Comparison of ENCODE assay signal across 9 cellular contexts in the genomic region with DNA sequence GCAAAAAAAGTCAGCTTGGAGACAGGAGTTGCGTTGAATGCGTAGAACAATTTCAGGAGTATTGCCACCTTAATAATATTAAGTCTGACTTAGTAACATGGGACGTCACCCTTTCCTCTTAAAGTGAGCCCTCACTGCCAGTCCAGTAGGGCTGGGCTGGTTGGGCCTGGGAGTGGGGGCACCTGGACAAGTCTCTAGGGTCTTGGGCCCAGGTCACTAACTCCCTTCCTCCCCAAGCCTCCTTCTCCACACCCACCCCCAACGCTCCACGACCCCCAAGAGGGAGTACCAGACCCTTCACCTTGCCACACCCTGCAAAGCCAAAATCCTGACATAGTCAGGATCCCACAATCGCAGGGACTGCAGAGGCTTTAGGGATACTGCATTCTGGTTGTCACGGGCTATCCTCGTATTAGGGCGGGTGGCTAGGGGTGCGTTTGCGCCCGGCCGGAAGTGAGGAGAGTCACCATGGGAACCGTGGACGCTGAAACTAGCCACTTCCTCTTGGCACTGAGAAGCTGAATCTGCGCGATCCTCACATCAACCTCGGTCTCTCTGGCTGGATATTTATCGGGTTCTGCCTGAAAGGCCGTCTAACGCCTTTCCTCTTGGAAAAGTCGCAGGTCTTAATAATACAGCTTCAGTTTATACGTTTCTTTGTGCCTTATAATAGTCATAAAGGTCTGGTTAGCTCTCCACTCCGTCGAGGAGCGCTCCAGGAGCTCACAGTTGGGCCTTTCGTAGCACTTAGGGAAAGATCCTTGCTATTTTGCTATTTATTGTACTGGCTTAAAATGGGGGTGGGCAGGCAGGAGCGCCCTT. TPM values are rescaled to one million over a fixed set of nuclear protein-coding genes. Genes with fewer than 3 reads are reported as not detected.
A peak's percentile ranks its signal among the peaks of the same experiment; 100 is the strongest.
DNase-seq lines count a peak whose midpoint lies in the region; ATAC-seq, FAIRE-seq and TF ChIP-seq lines count a peak whose summit lies in the region.
"Had no signal": no experiment of that assay in that cellular context is flagged by ENCODE, and none has a peak within 500 bp of the region (broad histone marks: within the 10 kb centered on the region; RNA-seq: fewer than 3 reads in every experiment).

No MANE protein-coding gene starts in this region.

- no peak overlapping the region for H2BK5ac ChIP-seq in mesendoderm (ENCODE audit: low read length)

- ATAC-seq in HG02981 (IDR thresholded peaks at IDR 0.05; ENCODE audit: unreplicated experiment) = peak; percentile 100
- ATAC-seq in activated CD8-positive, alpha-beta T cell treated with anti-CD3 and anti-CD28 coated beads, Interleukin-2, amount 10 ng/mL, durations not matched to agents 7 days and 5 days = peak; percentile 99

- H3K4ac ChIP-seq in mesendoderm (ENCODE audit: low read depth, low read length) = no peak overlapping the region

- H3K4me3 Mint-ChIP-seq in activated CD8-positive, alpha-beta T cell treated with anti-CD3 and anti-CD28 coated beads, Interleukin-2, amount 10 ng/mL, durations not matched to agents 7 days and 5 days = peak overlapping the region; percentile 69

- no peaks in the 10 kb centered on the region for H4K20me1 ChIP-seq in endothelial cell of umbilical vein (replicated peaks; ENCODE audit: control insufficient read depth, extremely low read depth, insufficient read depth, low read length)

- intact Hi-C loops in endothelial cell of umbilical vein (cut with micrococcal nuclease) = loop anchor here (1.0 kb wide), 1 partner anchor 11 kb away; a partner anchor contains a TSS

- H3K36me3 Mint-ChIP-seq in activated CD8-positive, alpha-beta T cell treated with anti-CD3 and anti-CD28 coated beads, Interleukin-2, amount 10 ng/mL, durations not matched to agents 7 days and 5 days (ENCODE audit: low read depth) = peaks cover 3% of the 10 kb centered on the region

- H3K27ac ChIP-seq in endothelial cell of umbilical vein (ENCODE audit: insufficient read depth, low read depth, low read length) (no peak overlapping the region), mesendoderm (ENCODE audit: low read depth, low read length) (no peak overlapping the region)

- H3K9me3 Mint-ChIP-seq in activated CD8-positive, alpha-beta T cell treated with anti-CD3 and anti-CD28 coated beads, Interleukin-2, amount 10 ng/mL, durations not matched to agents 7 days and 5 days (ENCODE audit: insufficient read depth) = no peaks in the 10 kb centered on the region

- H3K23ac ChIP-seq in mesendoderm (ENCODE audit: low read length) = no peak overlapping the region

- peak overlapping the region; percentile 88 for H3K56ac ChIP-seq in mesendoderm (ENCODE audit: low read length)

- no peak overlapping the region for H2BK120ac ChIP-seq in mesendoderm (ENCODE audit: low read depth, low read length)

- no TSS peak for BruUV-seq in endothelial cell of umbilical vein (replicated peaks; lab: Mats Ljungman, UMichigan)

- TF ChIP-seq CTCF in endothelial cell of umbilical vein (IDR thresholded peaks at IDR 0.05; ENCODE audit: extremely low read depth in 1 of 2, insufficient read depth in 1 of 2, low read depth in 1 of 2, low read length in 2 of 2) = no peak

- peaks cover 33% of the 10 kb centered on the region for H3K27me3 Mint-ChIP-seq in activated CD8-positive, alpha-beta T cell treated with anti-CD3 and anti-CD28 coated beads, Interleukin-2, amount 10 ng/mL, durations not matched to agents 7 days and 5 days (ENCODE audit: low read depth)

- peak overlapping the region; percentile 83 for H2AFZ ChIP-seq in endothelial cell of umbilical vein (ENCODE audit: low read depth, low read length)

- no peaks in the 10 kb centered on the region for H3K79me2 ChIP-seq in endothelial cell of umbilical vein (ENCODE audit: control insufficient read depth, insufficient read depth, low read length)
- H3K79me2 ChIP-seq in mesendoderm (ENCODE audit: control insufficient read depth, insufficient read depth, low read length) = no peaks in the 10 kb centered on the region

- H3K4me1 ChIP-seq in endothelial cell of umbilical vein (ENCODE audit: control insufficient read depth, extremely low read depth, insufficient read depth, low read length) = no peaks in the 10 kb centered on the region
- H3K4me1 ChIP-seq in mesendoderm (ENCODE audit: control insufficient read depth, low read depth, low read length) = no peaks in the 10 kb centered on the region

- no CpG with 5 or more reads among the region's 28 CpGs for WGBS in mesendoderm (ENCODE audit: extremely low coverage, insufficient coverage, low lambda C conversion rate)

- no peak overlapping the region for H2BK15ac ChIP-seq in mesendoderm (replicated peaks; ENCODE audit: low read depth)

- H3K27me3 ChIP-seq in endothelial cell of umbilical vein (ENCODE audit: control insufficient read depth in 2 of 2, insufficient read depth in 2 of 2, low read length in 2 of 2) = peaks cover 25 to 32% of the 10 kb centered on the region in 2 experiments
- H3K27me3 ChIP-seq in mesendoderm (ENCODE audit: insufficient read depth, low read length, poor library complexity) = no peaks in the 10 kb centered on the region

- H3K9me1 ChIP-seq in endothelial cell of umbilical vein (replicated peaks; ENCODE audit: control insufficient read depth, extremely low read depth, insufficient read depth, low read length) = no peaks in the 10 kb centered on the region

- FAIRE-seq in endothelial cell of umbilical vein (lab: Jason Lieb, UNC) = peak; percentile 93
- FAIRE-seq: G401.6 had no signal

- H3K27ac Mint-ChIP-seq in activated CD8-positive, alpha-beta T cell treated with anti-CD3 and anti-CD28 coated beads, Interleukin-2, amount 10 ng/mL, durations not matched to agents 7 days and 5 days = peak overlapping the region; percentile 46

- no peak for TF ChIP-seq POLR2A in endothelial cell of umbilical vein (IDR thresholded peaks at IDR 0.05; ENCODE audit: low read depth, low read length)

- H3K36me3 ChIP-seq in endothelial cell of umbilical vein (ENCODE audit: control insufficient read depth in 2 of 2, extremely low read depth in 1 of 2, insufficient read depth in 2 of 2, low read length in 2 of 2) = no peaks in the 10 kb centered on the region
- no peaks in the 10 kb centered on the region for H3K36me3 ChIP-seq in mesendoderm (ENCODE audit: control insufficient read depth, insufficient read depth, low read length)

- H3K18ac ChIP-seq in mesendoderm (ENCODE audit: low read length) = no peak overlapping the region

- CTCF ChIA-PET in activated CD8-positive, alpha-beta T cell treated with anti-CD3 and anti-CD28 coated beads, Interleukin-2, amount 10 ng/mL, durations not matched to agents 7 days and 5 days (lab: Charles Lee) = interaction anchor here (1.0 to 1.5 kb wide), 4 partner anchors 9 to 59 kb away, joined by 3 to 7 read pairs (median 5); no protein-coding TSS in a partner anchor
- CTCF ChIA-PET in endothelial cell of umbilical vein (lab: Charles Lee) = interaction anchor here (0.8 to 1.4 kb wide), 4 partner anchors 9 to 59 kb away, joined by 3 to 5 read pairs (median 4); a partner anchor contains a TSS

- dilution Hi-C loops in endothelial cell of umbilical vein (cut with MboI; ENCODE audit: extremely low pct_ligation_motif_present, low sequenced_read_pairs) = no loop called here

- POLR2A ChIA-PET in activated CD8-positive, alpha-beta T cell treated with anti-CD3 and anti-CD28 coated beads, Interleukin-2, amount 10 ng/mL, durations not matched to agents 7 days and 5 days (lab: Charles Lee) = interaction anchor here (1.0 to 1.7 kb wide), 3 partner anchors 10 to 22 kb away, joined by 3 to 6 read pairs (median 3); a partner anchor contains a TSS
- POLR2A ChIA-PET in endothelial cell of umbilical vein (lab: Charles Lee) = no interaction called here

- peaks cover 25% of the 10 kb centered on the region for H3K4me1 Mint-ChIP-seq in activated CD8-positive, alpha-beta T cell treated with anti-CD3 and anti-CD28 coated beads, Interleukin-2, amount 10 ng/mL, durations not matched to agents 7 days and 5 days (ENCODE audit: low read depth)

- no peak overlapping the region for H4K8ac ChIP-seq in mesendoderm (ENCODE audit: low read depth, low read length)

- DNase-seq in activated CD4-positive, alpha-beta T cell treated with anti-CD3 and anti-CD28 coated beads for 24 hours (ENCODE audit: low read depth in 2 of 2) = peak; percentile 31 to 54
- DNase-seq in activated CD4-positive, alpha-beta T cell treated with anti-CD3 and anti-CD28 coated beads for 1 hour = no peak
- DNase-seq in NCI-H2227 treated with DMSO at 0.1 percent for 48 hours (lab: John Stamatoyannopoulos, UW) (peak; percentile 68), endothelial cell of umbilical vein (ENCODE audit: low read depth, low spot score) (peak; percentile 62), mesendoderm (peak; percentile 80)
- DNase-seq in activated CD8-positive, alpha-beta T cell treated with anti-CD3 and anti-CD28 coated beads, Interleukin-2, amount 10 ng/mL, durations not matched to agents 7 days and 5 days = peak; percentile 89
- DNase-seq in stimulated activated CD8-positive, alpha-beta memory T cell treated with anti-CD3 and anti-CD28 coated beads, Interleukin-2, amount 100 ng/mL, for 1 hour (ENCODE audit: low read depth in 2 of 2) = peak; percentile 41 to 45

- H3K9me3 ChIP-seq in endothelial cell of umbilical vein (replicated peaks; ENCODE audit: control insufficient read depth, insufficient read depth, low read length) = no peaks in the 10 kb centered on the region

- peak overlapping the region; percentile 64 for H4K5ac ChIP-seq in mesendoderm (ENCODE audit: low read length)

- no peaks in the 10 kb centered on the region for H3K79me1 ChIP-seq in mesendoderm (ENCODE audit: low read length)

- H3K9ac ChIP-seq in endothelial cell of umbilical vein (replicated peaks; ENCODE audit: extremely low read depth, insufficient read depth, low read length) = no peak overlapping the region
- peak overlapping the region; percentile 50 for H3K9ac ChIP-seq in mesendoderm (ENCODE audit: low read length)

- peak overlapping the region in 2 of 3 experiments; percentile 6 to 32 for H3K4me3 ChIP-seq in endothelial cell of umbilical vein (replicated peaks in 1 of 3; ENCODE audit: insufficient read depth in 1 of 3, low read depth in 1 of 3, low read length in 3 of 3)
- peak overlapping the region; percentile 14 for H3K4me3 ChIP-seq in mesendoderm (ENCODE audit: low read length)

- peak overlapping the region; percentile 84 for H3K4me2 ChIP-seq in endothelial cell of umbilical vein (ENCODE audit: insufficient read depth, low read length)
- H3K4me2 ChIP-seq in mesendoderm (ENCODE audit: low read length) = peak overlapping the region; percentile 67

- no peak overlapping the region for H2AK5ac ChIP-seq in mesendoderm (ENCODE audit: low read length)

RNA-seq across cellular contexts. Expression of a gene that starts 10.3 kb away (rescaled TPM):
- total RNA-seq in activated CD8-positive, alpha-beta T cell treated with anti-CD3 and anti-CD28 coated beads, Interleukin-2, amount 10 ng/mL, durations not matched to agents 7 days and 5 days = 100 to 1,000 TPM; 136 to 158 TPM
- total RNA-seq in endothelial cell of umbilical vein = 64.4 and 66.9 TPM in 2 replicates
- 128 and 153 TPM in 2 replicates for polyA plus RNA-seq in endothelial cell of umbilical vein
- polyA plus RNA-seq in endothelial cell of umbilical vein (2011; cell fraction: cytosol; rRNA removed) = 53.5 and 68.2 TPM in 2 replicates
- 285 and 301 TPM in 2 replicates for polyA plus RNA-seq in endothelial cell of umbilical vein (2011; cell fraction: nucleus; rRNA removed)
- 36.6 and 36.7 TPM in 2 replicates for polyA plus RNA-seq in endothelial cell of umbilical vein (2012)
- 37.7 and 39.4 TPM in 2 replicates for polyA minus RNA-seq in endothelial cell of umbilical vein
- 25.9 TPM for polyA minus RNA-seq in endothelial cell of umbilical vein (2011; cell fraction: cytosol; rRNA and poly(A)+ RNA removed)
- polyA minus RNA-seq in endothelial cell of umbilical vein (2011; cell fraction: nucleus; rRNA and poly(A)+ RNA removed) = 26.5 and 44.5 TPM in 2 replicates
- polyA plus RNA-seq in mesendoderm (2013, experiment 1 of 2) = 45.7 TPM
- polyA plus RNA-seq in mesendoderm (2013, experiment 2 of 2) = 46.0 TPM

RNA-seq across cellular contexts. Expression of a gene that starts 16.5 kb away (rescaled TPM):
- 100 to 1,000 TPM in 1 of 2 experiments, 10 to 100 TPM in 1; 97.3 to 101 TPM for total RNA-seq in activated CD8-positive, alpha-beta T cell treated with anti-CD3 and anti-CD28 coated beads, Interleukin-2, amount 10 ng/mL, durations not matched to agents 7 days and 5 days
- total RNA-seq in endothelial cell of umbilical vein = 77.5 and 78.6 TPM in 2 replicates
- polyA plus RNA-seq in endothelial cell of umbilical vein = 57.2 and 61.1 TPM in 2 replicates
- polyA plus RNA-seq in endothelial cell of umbilical vein (2011; cell fraction: cytosol; rRNA removed) = 48.9 and 56.1 TPM in 2 replicates
- 239 and 274 TPM in 2 replicates for polyA plus RNA-seq in endothelial cell of umbilical vein (2011; cell fraction: nucleus; rRNA removed)
- polyA plus RNA-seq in endothelial cell of umbilical vein (2012) = 35.7 and 41.3 TPM in 2 replicates
- 51.8 and 55.2 TPM in 2 replicates for polyA minus RNA-seq in endothelial cell of umbilical vein
- 30.0 TPM for polyA minus RNA-seq in endothelial cell of umbilical vein (2011; cell fraction: cytosol; rRNA and poly(A)+ RNA removed)
- 53.7 and 69.7 TPM in 2 replicates for polyA minus RNA-seq in endothelial cell of umbilical vein (2011; cell fraction: nucleus; rRNA and poly(A)+ RNA removed)
- 30.1 TPM for polyA plus RNA-seq in mesendoderm (2013, experiment 1 of 2)
- 29.6 TPM for polyA plus RNA-seq in mesendoderm (2013, experiment 2 of 2)

RNA-seq across cellular contexts. Expression of a gene that starts 31.5 kb away (rescaled TPM):
- total RNA-seq in activated CD8-positive, alpha-beta T cell treated with anti-CD3 and anti-CD28 coated beads, Interleukin-2, amount 10 ng/mL, durations not matched to agents 7 days and 5 days = under 1 TPM; 0.21 to 0.29 TPM
- total RNA-seq in endothelial cell of umbilical vein = 0.16 and 0.18 TPM in 2 replicates
- 0.10 and 0.12 TPM in 2 replicates for polyA plus RNA-seq in endothelial cell of umbilical vein
- 0.06 and 0.10 TPM in 2 replicates for polyA plus RNA-seq in endothelial cell of umbilical vein (2011; cell fraction: cytosol; rRNA removed)
- 0.14 and 0.17 TPM in 2 replicates for polyA plus RNA-seq in endothelial cell of umbilical vein (2011; cell fraction: nucleus; rRNA removed)
- polyA plus RNA-seq in endothelial cell of umbilical vein (2012) = 0.18 TPM in 1 of 2 replicates, not detected in the other
- polyA minus RNA-seq in endothelial cell of umbilical vein = not detected in 2 replicates
- 0.72 TPM for polyA minus RNA-seq in endothelial cell of umbilical vein (2011; cell fraction: cytosol; rRNA and poly(A)+ RNA removed)
- not detected in 2 replicates for polyA minus RNA-seq in endothelial cell of umbilical vein (2011; cell fraction: nucleus; rRNA and poly(A)+ RNA removed)
- 0.20 TPM for polyA plus RNA-seq in mesendoderm (2013, experiment 1 of 2)
- polyA plus RNA-seq in mesendoderm (2013, experiment 2 of 2) = 0.07 TPM
